Comparison of ENCODE assay signal across 11 cellular contexts in the genomic region with DNA sequence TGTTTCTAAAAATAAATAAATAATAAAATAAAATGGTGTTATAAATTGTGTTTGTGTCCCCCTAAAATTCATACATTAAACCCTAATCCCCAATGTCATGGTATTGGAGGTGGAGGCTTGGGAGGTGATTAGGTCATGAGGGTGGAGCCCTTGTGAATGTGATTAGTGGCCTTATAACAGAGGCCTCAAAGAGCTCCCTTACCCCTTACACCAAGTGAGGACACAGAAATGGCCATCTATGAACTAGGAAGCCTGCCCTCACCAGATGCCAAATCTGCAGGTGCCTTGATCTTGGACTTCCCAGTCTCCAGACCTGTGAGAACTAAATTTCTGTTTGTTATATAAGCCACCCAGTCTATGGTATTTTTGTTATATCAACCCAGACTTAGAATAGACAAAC.
"Had no signal": no experiment of that assay in that cellular context is flagged by ENCODE, and none has a peak within 500 bp of the region (broad histone marks: within the 10 kb centered on the region; RNA-seq: fewer than 3 reads in every experiment).

No MANE protein-coding gene starts in this region.

- H3K4me3 ChIP-seq: GM23248, GM23338, HAP-1 had no signal

- H3K4me1 ChIP-seq: HAP-1 had no signal

- H3K27ac ChIP-seq: GM23248 had no signal

- H3K36me3 ChIP-seq: HAP-1 had no signal

- H2AFZ ChIP-seq: GM23248, GM23338 had no signal

- FAIRE-seq: H1, H54 had no signal

- H3K9me3 ChIP-seq: HAP-1 had no signal

- H3K9ac ChIP-seq: GM23248 had no signal

- ATAC-seq: GM23338, HCT116 had no signal

- H3K4me2 ChIP-seq: GM23338 had no signal

- DNase-seq: GM23248, GOT3, H7, H9, HCEC 1CT, HFFc6 had no signal
